8 cellular contexts compared by ENCODE assay signal in genomic region chr7:139108256-139109187, GRCh38. TPM values are rescaled to one million over a fixed set of nuclear protein-coding genes. Genes with fewer than 3 reads are reported as not detected.
A peak's percentile ranks its signal among the peaks of the same experiment; 100 is the strongest.
DNase-seq lines count a peak whose midpoint lies in the region; ATAC-seq and TF ChIP-seq lines count a peak whose summit lies in the region.

No MANE protein-coding gene starts in this region.

- no peak for TF ChIP-seq POLR2A in right lobe of liver (IDR thresholded peaks at IDR 0.05)

- H3K4me1 ChIP-seq in ACC112 (ENCODE audit: control insufficient read depth, insufficient read depth, low read length, unreplicated experiment) (peaks cover 35% of the 10 kb centered on the region), PC-3 (ENCODE audit: insufficient read depth, low read length) (peaks cover 31% of the 10 kb centered on the region), right lobe of liver (peaks cover 0 to 33% (median 0%) of the 10 kb centered on the region in 4 donors), thymus (ENCODE audit: control insufficient read depth, insufficient read depth, low read length) (peaks cover 5% of the 10 kb centered on the region)

- H3K36me3 ChIP-seq in ACC112 (ENCODE audit: insufficient read depth, low read length) = peaks cover 14% of the 10 kb centered on the region; the same call in 1 of the 2 replicates
- no peaks in the 10 kb centered on the region for H3K36me3 ChIP-seq in PC-3 (ENCODE audit: low read depth, low read length)
- H3K36me3 ChIP-seq in right lobe of liver = no peaks in the 10 kb centered on the region
- peaks cover 4% of the 10 kb centered on the region for H3K36me3 ChIP-seq in thymus (ENCODE audit: control insufficient read depth, insufficient read depth)

- no TSS peak for BruUV-seq in PC-3 (replicated peaks; lab: Mats Ljungman, UMichigan)

- DNase-seq in GM13977 (ENCODE audit: low spot score) (peak; percentile 45), PC-3 (peak; percentile 23), choroid plexus epithelial cell (ENCODE audit: low read depth) (peak; percentile 24), right lobe of liver (peak; percentile 62 to 71 (median 67)), cerebellum (ENCODE audit: low spot score) (no peak)

- H3F3A ChIP-seq in PC-3 (ENCODE audit: low read length, unreplicated experiment) = no peaks in the 10 kb centered on the region

- H3K9me3 ChIP-seq in PC-3 (ENCODE audit: low read length) = no peaks in the 10 kb centered on the region
- no peaks in the 10 kb centered on the region for H3K9me3 ChIP-seq in right lobe of liver
- H3K9me3 ChIP-seq in thymus (ENCODE audit: control insufficient read depth) = no peaks in the 10 kb centered on the region

- CTCF ChIA-PET in PC-3 (lab: Charles Lee) = no interaction called here

- ATAC-seq in HG03103 (IDR thresholded peaks at IDR 0.05; ENCODE audit: low read depth, unreplicated experiment) (peak; percentile 3), PC-3 (peak; percentile 48), right lobe of liver (peak; percentile 49 to 68 (median 52))

- TF ChIP-seq CTCF in GM13977 (IDR thresholded peaks at IDR 0.05; ENCODE audit: extremely low read depth, insufficient read depth, missing control alignments) (no peak), PC-3 (conservative IDR thresholded peaks at IDR 0.05; ENCODE audit: low read depth, low read length) (no peak), choroid plexus epithelial cell (conservative IDR thresholded peaks at IDR 0.05; ENCODE audit: low read depth, low read length) (peak; percentile 5), right lobe of liver (IDR thresholded peaks at IDR 0.05) (no peak)

- H3K27me3 ChIP-seq in ACC112 (ENCODE audit: insufficient read depth, low read length) (no peaks in the 10 kb centered on the region), PC-3 (ENCODE audit: low read length) (no peaks in the 10 kb centered on the region), right lobe of liver (no peaks in the 10 kb centered on the region), thymus (ENCODE audit: control insufficient read depth, insufficient read depth) (no peaks in the 10 kb centered on the region)

- peak overlapping the region; percentile 52 for H2AFZ ChIP-seq in ACC112 (ENCODE audit: low read length, unreplicated experiment)
- peak overlapping the region; percentile 87 for H2AFZ ChIP-seq in PC-3 (ENCODE audit: low read length)

- H4K20me1 ChIP-seq in PC-3 (ENCODE audit: low read length) = peaks cover 9% of the 10 kb centered on the region; the same call in 1 of the 2 replicates

- H3K4me2 ChIP-seq in PC-3 (ENCODE audit: low read length) = peak overlapping the region; percentile 87

- under 1% methylated on average over 19 of the region's 61 CpGs for WGBS in right lobe of liver (ENCODE audit: insufficient coverage, low coverage, low lambda C conversion rate, missing lambda C conversion rate)
- under 1% methylated on average over 61 of the region's 61 CpGs for WGBS in thymus

- H3K79me2 ChIP-seq in ACC112 (ENCODE audit: control insufficient read depth, insufficient read depth, low read length, unreplicated experiment) (peaks cover 70% of the 10 kb centered on the region), PC-3 (ENCODE audit: low read length) (peaks cover 60% of the 10 kb centered on the region)

- H3K27ac ChIP-seq in ACC112 (ENCODE audit: low read depth, low read length) (peak overlapping the region; percentile 92), PC-3 (ENCODE audit: low read length) (peak overlapping the region; percentile 66), right lobe of liver (peak overlapping the region; percentile 94 to 98 (median 96)), thymus (ENCODE audit: low read depth) (peak overlapping the region; percentile 98)

- intact Hi-C loops in PC-3 (cut with micrococcal nuclease) = loop anchor here (1.0 to 5.0 kb wide), 3 partner anchors 25 to 254 kb away; a partner anchor contains a TSS
- intact Hi-C loops in right lobe of liver (cut with DNase I) = no loop called here

- H3K4me3 ChIP-seq in ACC112 (ENCODE audit: low read depth, low read length) (peak overlapping the region; percentile 93), PC-3 (ENCODE audit: low read length) (peak overlapping the region; percentile 96), choroid plexus epithelial cell (ENCODE audit: low read depth, low read length) (peak overlapping the region; percentile 76), right lobe of liver (peak overlapping the region; percentile 90 to 95 (median 94)), thymus (ENCODE audit: low read length) (peak overlapping the region; percentile 69)

- in situ Hi-C loops in GM13977 (cut with MboI; ENCODE audit: low pct_unique_long_range_greater_than_20kb, low sequenced_read_pairs, unreplicated experiment) = loop anchor here (10.0 kb wide), 1 partner anchor 226 kb away; no protein-coding TSS in a partner anchor

- H3K9ac ChIP-seq in PC-3 (ENCODE audit: low read length) = peak overlapping the region; percentile 82

- no peaks in the 10 kb centered on the region for H3K9me2 ChIP-seq in PC-3 (replicated peaks; ENCODE audit: low read length)

- POLR2A ChIA-PET in PC-3 (lab: Charles Lee; ENCODE audit: unreplicated experiment) = no interaction called here

RNA-seq across cellular contexts. Expression of gene ZC3HAV1, which starts 1.0 kb away (rescaled TPM):
- total RNA-seq in PC-3 (2014; rRNA removed) = 19.6 and 25.0 TPM in 2 replicates
- 10 to 100 TPM; 12.3 to 20.6 (median 17.7) TPM for total RNA-seq in right lobe of liver
- 26.5 TPM for polyA plus RNA-seq in thymus
- total RNA-seq in cerebellum = 6.3 TPM
